Comparison of ENCODE assay signal across 11 cellular contexts in the genomic region with DNA sequence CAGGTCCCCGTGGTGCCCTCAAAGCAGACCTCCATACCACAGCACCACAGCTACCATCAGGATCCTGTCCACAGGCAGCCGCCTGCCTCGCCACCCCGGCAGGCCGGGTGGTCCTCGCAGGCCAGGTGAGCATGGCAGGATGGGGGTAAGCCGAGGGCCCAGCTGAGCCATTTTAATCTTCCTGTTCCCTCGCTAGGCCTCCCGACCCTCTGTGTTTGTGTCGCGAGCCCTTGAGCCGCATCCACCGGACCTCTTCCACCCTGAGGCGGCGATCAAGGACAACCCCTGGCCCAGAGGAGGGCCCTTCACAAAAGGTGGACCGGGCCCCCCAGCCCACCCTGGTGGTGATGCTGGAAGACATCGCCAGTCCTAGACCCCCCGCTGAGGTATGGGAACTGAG. TPM values are rescaled to one million over a fixed set of nuclear protein-coding genes. Genes with fewer than 3 reads are reported as not detected.
DNase-seq lines count a peak whose midpoint lies in the region; ATAC-seq and TF ChIP-seq lines count a peak whose summit lies in the region.
"Had no signal": no experiment of that assay in that cellular context is flagged by ENCODE, and none has a peak within 500 bp of the region (broad histone marks: within the 10 kb centered on the region; RNA-seq: fewer than 3 reads in every experiment).

No MANE protein-coding gene starts in this region.

- H3K36me3 Mint-ChIP-seq in T-helper 2 cell treated with Interferon-gamma antibody and Interleukin-4, amounts not matched to agents 5 μg/mL and 100 μg/mL, for 36 hours (ENCODE audit: low read depth) = peaks cover 44% of the 10 kb centered on the region

- no peaks in the 10 kb centered on the region for H3K9me3 Mint-ChIP-seq in T-helper 2 cell treated with Interferon-gamma antibody and Interleukin-4, amounts not matched to agents 5 μg/mL and 100 μg/mL, for 36 hours

- peaks cover 14% of the 10 kb centered on the region for H3K79me2 ChIP-seq in osteoblast (ENCODE audit: insufficient read depth, low read length)

- POLR2A ChIA-PET in RWPE1 (lab: Yijun Ruan, JAX; ENCODE audit: low non-redundant PET) = interaction anchor here (0.7 kb wide), 1 partner anchor 9 kb away, joined by 3 read pairs; no protein-coding TSS in a partner anchor

- no peak for TF ChIP-seq EP300 in sigmoid colon (IDR thresholded peaks at IDR 0.05)

- intact Hi-C loops in sigmoid colon (cut with DNase I) = loop anchor here (10.0 kb wide), 3 partner anchors 272 to 838 kb away; a partner anchor contains a TSS

- ATAC-seq in omental fat pad (ENCODE audit: low FRiP score) (no peak), GM21619 (IDR thresholded peaks at IDR 0.05; ENCODE audit: unreplicated experiment) (no peak)

- TF ChIP-seq CTCF in RWPE1 (conservative IDR thresholded peaks at IDR 0.05; ENCODE audit: low read depth) = no peak
- no peak for TF ChIP-seq CTCF in sigmoid colon (IDR thresholded peaks at IDR 0.05)
- TF ChIP-seq CTCF in osteoblast (IDR thresholded peaks at IDR 0.05; ENCODE audit: extremely low read depth, low read depth, low read length) = no peak
- TF ChIP-seq CTCF in omental fat pad (IDR thresholded peaks at IDR 0.05) = no peak

- H3K27ac ChIP-seq in RWPE1 (peak overlapping the region; percentile 98), sigmoid colon (peak overlapping the region; percentile 97 to 99 (median 98)), osteoblast (ENCODE audit: low read depth, low read length) (no peak overlapping the region)
- H3K27ac ChIP-seq: SK-N-MC had no signal

- TF ChIP-seq POLR2A in sigmoid colon (IDR thresholded peaks at IDR 0.05) = no peak

- peaks cover 2% of the 10 kb centered on the region for H3K27me3 Mint-ChIP-seq in T-helper 2 cell treated with Interferon-gamma antibody and Interleukin-4, amounts not matched to agents 5 μg/mL and 100 μg/mL, for 36 hours (ENCODE audit: low read depth)

- no peak for DNase-seq in T-helper 2 cell treated with Interferon-gamma antibody and Interleukin-4, amounts not matched to agents 5 μg/mL and 100 μg/mL, for 36 hours (ENCODE audit: low spot score)
- no peak for DNase-seq in T-helper 2 cell
- no peak for DNase-seq in RWPE1 (ENCODE audit: low spot score)
- DNase-seq in sigmoid colon = no peak
- no peak for DNase-seq in osteoblast (ENCODE audit: insufficient read length, low spot score, missing footprints)
- DNase-seq in omental fat pad (ENCODE audit: low spot score) = no peak
- DNase-seq: retina had no signal

- H3K4me1 ChIP-seq in endocrine pancreas (ENCODE audit: control insufficient read depth, insufficient read depth, low read length) = no peaks in the 10 kb centered on the region
- H3K4me1 ChIP-seq in sigmoid colon = peaks cover 0 to 48% (median 44%) of the 10 kb centered on the region in 4 donors
- H3K4me1 ChIP-seq in osteoblast (ENCODE audit: insufficient read depth, low read length) = peaks cover 23% of the 10 kb centered on the region

- peaks cover 40% of the 10 kb centered on the region for H3K4me1 Mint-ChIP-seq in T-helper 2 cell treated with Interferon-gamma antibody and Interleukin-4, amounts not matched to agents 5 μg/mL and 100 μg/mL, for 36 hours (ENCODE audit: low read depth)

- H3K9me3 ChIP-seq in endocrine pancreas (ENCODE audit: control insufficient read depth, low read length) (no peaks in the 10 kb centered on the region), sigmoid colon (no peaks in the 10 kb centered on the region), osteoblast (ENCODE audit: low read depth, low read length) (no peaks in the 10 kb centered on the region)
- H3K9me3 ChIP-seq: vagina had no signal

- H3K27ac Mint-ChIP-seq in T-helper 2 cell treated with Interferon-gamma antibody and Interleukin-4, amounts not matched to agents 5 μg/mL and 100 μg/mL, for 36 hours = peak overlapping the region; percentile 80

- H3K36me3 ChIP-seq in endocrine pancreas (ENCODE audit: control insufficient read depth, insufficient read depth, low read length) = no peaks in the 10 kb centered on the region
- peaks cover 20 to 48% (median 39%) of the 10 kb centered on the region in 4 donors for H3K36me3 ChIP-seq in sigmoid colon
- H3K36me3 ChIP-seq in osteoblast (ENCODE audit: insufficient read depth, low read length) = peaks cover 32% of the 10 kb centered on the region

- CTCF ChIA-PET in RWPE1 (lab: Yijun Ruan, JAX) = no interaction called here

- H2AFZ ChIP-seq in osteoblast (ENCODE audit: low read length) = no peak overlapping the region

- H3K4me3 ChIP-seq in endocrine pancreas (ENCODE audit: control insufficient read depth, insufficient read depth, low read length) = no peak overlapping the region
- no peak overlapping the region for H3K4me3 ChIP-seq in sigmoid colon
- no peak overlapping the region for H3K4me3 ChIP-seq in osteoblast (ENCODE audit: insufficient read depth, low read length)

- H3K27me3 ChIP-seq in endocrine pancreas (ENCODE audit: control insufficient read depth, insufficient read depth, low read length) (no peaks in the 10 kb centered on the region), sigmoid colon (no peaks in the 10 kb centered on the region), osteoblast (ENCODE audit: insufficient read depth, low read length) (no peaks in the 10 kb centered on the region)
- H3K27me3 ChIP-seq: vagina had no signal

- H4K20me1 ChIP-seq in osteoblast (ENCODE audit: insufficient read depth, low read length) = no peaks in the 10 kb centered on the region

- H3K9ac ChIP-seq in endocrine pancreas (ENCODE audit: control insufficient read depth, insufficient read depth, low read length) = peak overlapping the region; percentile 94

- H3K4me2 ChIP-seq in osteoblast (ENCODE audit: insufficient read depth, low read length) = no peak overlapping the region

- WGBS in sigmoid colon, 2 donors = 95 to 96% methylated on average over 18 of the region's 18 CpGs

- peak overlapping the region; percentile 90 for H3K4me3 Mint-ChIP-seq in T-helper 2 cell treated with Interferon-gamma antibody and Interleukin-4, amounts not matched to agents 5 μg/mL and 100 μg/mL, for 36 hours

RNA-seq across cellular contexts. Expression of a gene that starts 2.0 kb away (rescaled TPM):
- 10 to 100 TPM; 20.8 to 37.5 (median 29.4) TPM for total RNA-seq in sigmoid colon
- polyA plus RNA-seq in sigmoid colon = 10 to 100 TPM; 28.8 to 51.4 (median 38.4) TPM
- 6.8 and 8.0 TPM in 2 replicates for total RNA-seq in osteoblast
- 10 to 100 TPM; 12.7 to 50.4 (median 17.6) TPM for total RNA-seq in omental fat pad

RNA-seq across cellular contexts. Expression of a gene that starts 5.5 kb away (rescaled TPM):
- 10 to 100 TPM; 12.5 to 29.6 (median 22.7) TPM for total RNA-seq in sigmoid colon
- 10 to 100 TPM; 26.4 to 61.6 (median 30.0) TPM for polyA plus RNA-seq in sigmoid colon
- 24.5 and 30.8 TPM in 2 replicates for total RNA-seq in osteoblast
- total RNA-seq in omental fat pad = 10 to 100 TPM; 15.4 to 49.7 (median 23.4) TPM

RNA-seq across cellular contexts. Expression of a gene that starts 42.5 kb away (rescaled TPM):
- 10 to 100 TPM in 1 of 4 donors, 1 to 10 TPM in 3; 7.9 to 10.3 (median 9.8) TPM for total RNA-seq in sigmoid colon
- polyA plus RNA-seq in sigmoid colon = 1 to 10 TPM; 3.6 to 5.2 (median 4.9) TPM
- total RNA-seq in osteoblast = 7.1 and 8.3 TPM in 2 replicates
- total RNA-seq in omental fat pad = 1 to 10 TPM; 5.5 to 9.5 (median 7.0) TPM

RNA-seq across cellular contexts. Expression of a gene that starts 46.3 kb away (rescaled TPM):
- total RNA-seq in sigmoid colon = 10 to 100 TPM; 13.2 to 39.1 (median 23.4) TPM
- 10 to 100 TPM in 1 of 3 donors, 1 to 10 TPM in 2; 2.4 to 37.3 (median 9.0) TPM for polyA plus RNA-seq in sigmoid colon
- 16.3 and 19.2 TPM in 2 replicates for total RNA-seq in osteoblast
- 10 to 100 TPM; 15.9 to 40.4 (median 30.0) TPM for total RNA-seq in omental fat pad
